In genomic region chr16:81319221-81319912, GRCh38 we compare ENCODE assay signal across 1 cellular context.
TF ChIP-seq lines count a peak whose summit lies in the region.

No MANE protein-coding gene starts in this region.

TF ChIP-seq in K562, 482 proteins besides CTCF, POLR2A, EP300 and RAD21 (continued from another document and continues in another):
- TF ChIP-seq, protein P1, sequence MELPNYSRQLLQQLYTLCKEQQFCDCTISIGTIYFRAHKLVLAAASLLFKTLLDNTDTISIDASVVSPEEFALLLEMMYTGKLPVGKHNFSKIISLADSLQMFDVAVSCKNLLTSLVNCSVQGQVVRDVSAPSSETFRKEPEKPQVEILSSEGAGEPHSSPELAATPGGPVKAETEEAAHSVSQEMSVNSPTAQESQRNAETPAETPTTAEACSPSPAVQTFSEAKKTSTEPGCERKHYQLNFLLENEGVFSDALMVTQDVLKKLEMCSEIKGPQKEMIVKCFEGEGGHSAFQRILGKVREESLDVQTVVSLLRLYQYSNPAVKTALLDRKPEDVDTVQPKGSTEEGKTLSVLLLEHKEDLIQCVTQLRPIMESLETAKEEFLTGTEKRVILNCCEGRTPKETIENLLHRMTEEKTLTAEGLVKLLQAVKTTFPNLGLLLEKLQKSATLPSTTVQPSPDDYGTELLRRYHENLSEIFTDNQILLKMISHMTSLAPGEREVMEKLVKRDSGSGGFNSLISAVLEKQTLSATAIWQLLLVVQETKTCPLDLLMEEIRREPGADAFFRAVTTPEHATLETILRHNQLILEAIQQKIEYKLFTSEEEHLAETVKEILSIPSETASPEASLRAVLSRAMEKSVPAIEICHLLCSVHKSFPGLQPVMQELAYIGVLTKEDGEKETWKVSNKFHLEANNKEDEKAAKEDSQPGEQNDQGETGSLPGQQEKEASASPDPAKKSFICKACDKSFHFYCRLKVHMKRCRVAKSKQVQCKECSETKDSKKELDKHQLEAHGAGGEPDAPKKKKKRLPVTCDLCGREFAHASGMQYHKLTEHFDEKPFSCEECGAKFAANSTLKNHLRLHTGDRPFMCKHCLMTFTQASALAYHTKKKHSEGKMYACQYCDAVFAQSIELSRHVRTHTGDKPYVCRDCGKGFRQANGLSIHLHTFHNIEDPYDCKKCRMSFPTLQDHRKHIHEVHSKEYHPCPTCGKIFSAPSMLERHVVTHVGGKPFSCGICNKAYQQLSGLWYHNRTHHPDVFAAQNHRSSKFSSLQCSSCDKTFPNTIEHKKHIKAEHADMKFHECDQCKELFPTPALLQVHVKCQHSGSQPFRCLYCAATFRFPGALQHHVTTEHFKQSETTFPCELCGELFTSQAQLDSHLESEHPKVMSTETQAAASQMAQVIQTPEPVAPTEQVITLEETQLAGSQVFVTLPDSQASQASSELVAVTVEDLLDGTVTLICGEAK (IDR thresholded peaks at IDR 0.05): no peak
- TF ChIP-seq, protein P1 (CRISPR knock-in tag; IDR thresholded peaks at IDR 0.05): no peak
- TF ChIP-seq RCOR1 (IDR thresholded peaks at IDR 0.05; ENCODE audit: borderline replicate concordance in 1 of 2, low read depth in 2 of 2, low read length in 2 of 2) (no peak), HMG20A (CRISPR knock-in tag; conservative IDR thresholded peaks at IDR 0.05) (no peak), TAF9B (IDR thresholded peaks at IDR 0.05; ENCODE audit: partially characterized antibody) (no peak), ZC3H8 (IDR thresholded peaks at IDR 0.05) (no peak), ZBTB7A (IDR thresholded peaks at IDR 0.05; ENCODE audit: borderline replicate concordance, control insufficient read depth, low read depth, low read length) (no peak), DIDO1 (tag; IDR thresholded peaks at IDR 0.05; ENCODE audit: low read depth) (no peak), HIVEP1 (CRISPR knock-in tag; IDR thresholded peaks at IDR 0.05) (no peak), PHTF2 (CRISPR knock-in tag; IDR thresholded peaks at IDR 0.05) (no peak), NFE2L1 (tag; IDR thresholded peaks at IDR 0.05; ENCODE audit: borderline replicate concordance, low read depth) (no peak), CREM (IDR thresholded peaks at IDR 0.05; ENCODE audit: low read depth) (peak; percentile 46; the same call in 1 of the 2 replicates), RBM15 (IDR thresholded peaks at IDR 0.05; ENCODE audit: insufficient read depth, low read length) (no peak), ZNF699 (CRISPR knock-in tag; IDR thresholded peaks at IDR 0.05; ENCODE audit: insufficient replicate concordance) (no peak), ZNF586 (CRISPR knock-in tag; conservative IDR thresholded peaks at IDR 0.05) (no peak), BACH1 (tag; IDR thresholded peaks at IDR 0.05) (peak; percentile 71), PCBP1 (IDR thresholded peaks at IDR 0.05; ENCODE audit: low read depth, low read length, poor library complexity, severe bottlenecking) (no peak), ZNF354B (CRISPR knock-in tag; IDR thresholded peaks at IDR 0.05) (no peak), NCOA4 (IDR thresholded peaks at IDR 0.05; ENCODE audit: partially characterized antibody) (no peak), KHSRP (IDR thresholded peaks at IDR 0.05) (no peak), ZNF324 (CRISPR knock-in tag; IDR thresholded peaks at IDR 0.05) (no peak), KLF6 (CRISPR knock-in tag; IDR thresholded peaks at IDR 0.05; ENCODE audit: borderline replicate concordance) (no peak), TBP (optimal IDR thresholded peaks at IDR 0.05; ENCODE audit: low read depth, low read length) (no peak), MTF1 (CRISPR knock-in tag; IDR thresholded peaks at IDR 0.05; ENCODE audit: borderline replicate concordance) (no peak), ZFP36 (IDR thresholded peaks at IDR 0.05; ENCODE audit: low read depth, low read length, partially characterized antibody) (no peak), JUND (IDR thresholded peaks at IDR 0.05; ENCODE audit: borderline replicate concordance, low read depth, low read length) (peak; percentile 66; the same call in 1 of the 2 replicates), JUND (tag; IDR thresholded peaks at IDR 0.05; ENCODE audit: borderline replicate concordance, low read depth, low read length) (no peak), ELF4 (CRISPR knock-in tag; IDR thresholded peaks at IDR 0.05) (no peak), TCFL5 (CRISPR knock-in tag; conservative IDR thresholded peaks at IDR 0.05) (no peak), SMAD1 (IDR thresholded peaks at IDR 0.05; ENCODE audit: low read depth, low read length, partially characterized antibody) (no peak), ZNF124 (CRISPR knock-in tag; IDR thresholded peaks at IDR 0.05) (no peak), ZBTB17 (CRISPR knock-in tag; IDR thresholded peaks at IDR 0.05) (peak; percentile 97), PML (IDR thresholded peaks at IDR 0.05; ENCODE audit: low read length) (no peak), PRMT5 (CRISPR knock-in tag; IDR thresholded peaks at IDR 0.05) (no peak), NELFE (IDR thresholded peaks at IDR 0.05; ENCODE audit: insufficient read depth, insufficient read length) (no peak), ZMIZ1 (IDR thresholded peaks at IDR 0.05; ENCODE audit: low read depth in 2 of 2, low read length in 2 of 2) (peak in 1 of 2 experiments; percentile 66; a peak in 2 of 4 replicates), RBM22 (IDR thresholded peaks at IDR 0.05; ENCODE audit: low read depth, low read length, poor library complexity, severe bottlenecking) (no peak), ZNF79 (CRISPR knock-in tag; IDR thresholded peaks at IDR 0.05; ENCODE audit: low read depth) (no peak)
- TF ChIP-seq, protein P2, sequence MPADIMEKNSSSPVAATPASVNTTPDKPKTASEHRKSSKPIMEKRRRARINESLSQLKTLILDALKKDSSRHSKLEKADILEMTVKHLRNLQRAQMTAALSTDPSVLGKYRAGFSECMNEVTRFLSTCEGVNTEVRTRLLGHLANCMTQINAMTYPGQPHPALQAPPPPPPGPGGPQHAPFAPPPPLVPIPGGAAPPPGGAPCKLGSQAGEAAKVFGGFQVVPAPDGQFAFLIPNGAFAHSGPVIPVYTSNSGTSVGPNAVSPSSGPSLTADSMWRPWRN (IDR thresholded peaks at IDR 0.05; ENCODE audit: low read depth): no peak
- TF ChIP-seq, protein P3, sequence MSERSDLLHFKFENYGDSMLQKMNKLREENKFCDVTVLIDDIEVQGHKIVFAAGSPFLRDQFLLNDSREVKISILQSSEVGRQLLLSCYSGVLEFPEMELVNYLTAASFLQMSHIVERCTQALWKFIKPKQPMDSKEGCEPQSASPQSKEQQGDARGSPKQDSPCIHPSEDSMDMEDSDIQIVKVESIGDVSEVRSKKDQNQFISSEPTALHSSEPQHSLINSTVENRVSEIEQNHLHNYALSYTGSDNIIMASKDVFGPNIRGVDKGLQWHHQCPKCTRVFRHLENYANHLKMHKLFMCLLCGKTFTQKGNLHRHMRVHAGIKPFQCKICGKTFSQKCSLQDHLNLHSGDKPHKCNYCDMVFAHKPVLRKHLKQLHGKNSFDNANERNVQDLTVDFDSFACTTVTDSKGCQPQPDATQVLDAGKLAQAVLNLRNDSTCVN (CRISPR knock-in tag; IDR thresholded peaks at IDR 0.05): no peak
- TF ChIP-seq, protein P4, sequence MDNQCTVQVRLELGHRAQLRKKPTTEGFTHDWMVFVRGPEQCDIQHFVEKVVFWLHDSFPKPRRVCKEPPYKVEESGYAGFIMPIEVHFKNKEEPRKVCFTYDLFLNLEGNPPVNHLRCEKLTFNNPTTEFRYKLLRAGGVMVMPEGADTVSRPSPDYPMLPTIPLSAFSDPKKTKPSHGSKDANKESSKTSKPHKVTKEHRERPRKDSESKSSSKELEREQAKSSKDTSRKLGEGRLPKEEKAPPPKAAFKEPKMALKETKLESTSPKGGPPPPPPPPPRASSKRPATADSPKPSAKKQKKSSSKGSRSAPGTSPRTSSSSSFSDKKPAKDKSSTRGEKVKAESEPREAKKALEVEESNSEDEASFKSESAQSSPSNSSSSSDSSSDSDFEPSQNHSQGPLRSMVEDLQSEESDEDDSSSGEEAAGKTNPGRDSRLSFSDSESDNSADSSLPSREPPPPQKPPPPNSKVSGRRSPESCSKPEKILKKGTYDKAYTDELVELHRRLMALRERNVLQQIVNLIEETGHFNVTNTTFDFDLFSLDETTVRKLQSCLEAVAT (IDR thresholded peaks at IDR 0.05): peak in 1 of 2 experiments; percentile 99; a peak in 2 of 4 replicates
- TF ChIP-seq, protein P5, sequence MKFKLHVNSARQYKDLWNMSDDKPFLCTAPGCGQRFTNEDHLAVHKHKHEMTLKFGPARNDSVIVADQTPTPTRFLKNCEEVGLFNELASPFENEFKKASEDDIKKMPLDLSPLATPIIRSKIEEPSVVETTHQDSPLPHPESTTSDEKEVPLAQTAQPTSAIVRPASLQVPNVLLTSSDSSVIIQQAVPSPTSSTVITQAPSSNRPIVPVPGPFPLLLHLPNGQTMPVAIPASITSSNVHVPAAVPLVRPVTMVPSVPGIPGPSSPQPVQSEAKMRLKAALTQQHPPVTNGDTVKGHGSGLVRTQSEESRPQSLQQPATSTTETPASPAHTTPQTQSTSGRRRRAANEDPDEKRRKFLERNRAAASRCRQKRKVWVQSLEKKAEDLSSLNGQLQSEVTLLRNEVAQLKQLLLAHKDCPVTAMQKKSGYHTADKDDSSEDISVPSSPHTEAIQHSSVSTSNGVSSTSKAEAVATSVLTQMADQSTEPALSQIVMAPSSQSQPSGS (CRISPR knock-in tag; IDR thresholded peaks at IDR 0.05): no peak
- TF ChIP-seq, protein P6, sequence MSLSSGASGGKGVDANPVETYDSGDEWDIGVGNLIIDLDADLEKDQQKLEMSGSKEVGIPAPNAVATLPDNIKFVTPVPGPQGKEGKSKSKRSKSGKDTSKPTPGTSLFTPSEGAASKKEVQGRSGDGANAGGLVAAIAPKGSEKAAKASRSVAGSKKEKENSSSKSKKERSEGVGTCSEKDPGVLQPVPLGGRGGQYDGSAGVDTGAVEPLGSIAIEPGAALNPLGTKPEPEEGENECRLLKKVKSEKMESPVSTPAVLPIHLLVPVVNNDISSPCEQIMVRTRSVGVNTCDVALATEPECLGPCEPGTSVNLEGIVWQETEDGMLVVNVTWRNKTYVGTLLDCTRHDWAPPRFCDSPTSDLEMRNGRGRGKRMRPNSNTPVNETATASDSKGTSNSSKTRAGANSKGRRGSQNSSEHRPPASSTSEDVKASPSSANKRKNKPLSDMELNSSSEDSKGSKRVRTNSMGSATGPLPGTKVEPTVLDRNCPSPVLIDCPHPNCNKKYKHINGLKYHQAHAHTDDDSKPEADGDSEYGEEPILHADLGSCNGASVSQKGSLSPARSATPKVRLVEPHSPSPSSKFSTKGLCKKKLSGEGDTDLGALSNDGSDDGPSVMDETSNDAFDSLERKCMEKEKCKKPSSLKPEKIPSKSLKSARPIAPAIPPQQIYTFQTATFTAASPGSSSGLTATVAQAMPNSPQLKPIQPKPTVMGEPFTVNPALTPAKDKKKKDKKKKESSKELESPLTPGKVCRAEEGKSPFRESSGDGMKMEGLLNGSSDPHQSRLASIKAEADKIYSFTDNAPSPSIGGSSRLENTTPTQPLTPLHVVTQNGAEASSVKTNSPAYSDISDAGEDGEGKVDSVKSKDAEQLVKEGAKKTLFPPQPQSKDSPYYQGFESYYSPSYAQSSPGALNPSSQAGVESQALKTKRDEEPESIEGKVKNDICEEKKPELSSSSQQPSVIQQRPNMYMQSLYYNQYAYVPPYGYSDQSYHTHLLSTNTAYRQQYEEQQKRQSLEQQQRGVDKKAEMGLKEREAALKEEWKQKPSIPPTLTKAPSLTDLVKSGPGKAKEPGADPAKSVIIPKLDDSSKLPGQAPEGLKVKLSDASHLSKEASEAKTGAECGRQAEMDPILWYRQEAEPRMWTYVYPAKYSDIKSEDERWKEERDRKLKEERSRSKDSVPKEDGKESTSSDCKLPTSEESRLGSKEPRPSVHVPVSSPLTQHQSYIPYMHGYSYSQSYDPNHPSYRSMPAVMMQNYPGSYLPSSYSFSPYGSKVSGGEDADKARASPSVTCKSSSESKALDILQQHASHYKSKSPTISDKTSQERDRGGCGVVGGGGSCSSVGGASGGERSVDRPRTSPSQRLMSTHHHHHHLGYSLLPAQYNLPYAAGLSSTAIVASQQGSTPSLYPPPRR (CRISPR knock-in tag; IDR thresholded peaks at IDR 0.05; ENCODE audit: borderline replicate concordance): no peak
